ENCODE assay signal across 30 cellular contexts in genomic region chr4:105698607-105699006, GRCh38.
"Had no signal": no experiment of that assay in that cellular context is flagged by ENCODE, and none has a peak within 500 bp of the region (broad histone marks: within the 10 kb centered on the region; RNA-seq: fewer than 3 reads in every experiment).

No MANE protein-coding gene starts in this region.

- H3K4me3 ChIP-seq: adrenal gland, ascending aorta had no signal

- H3K27me3 ChIP-seq: adrenal gland, ascending aorta, brain microvascular endothelial cell had no signal

- H3K9me3 ChIP-seq: adrenal gland, ascending aorta had no signal

- H3K27me3 Mint-ChIP-seq: activated CD4-positive, alpha-beta memory T cell treated with anti-CD3 and anti-CD28 coated beads for 36 hours; activated CD4-positive, alpha-beta T cell treated with anti-CD3 and anti-CD28 coated beads for 36 hours; activated CD4-positive, alpha-beta T cell treated with anti-CD3 and anti-CD28 coated beads, Interleukin-2, amount 10 ng/mL, durations not matched to agents 24 days and 14 days; activated CD8-positive, alpha-beta memory T cell treated with anti-CD3 and anti-CD28 coated beads, Interleukin-2, amount 10 ng/mL, durations not matched to agents 7 days and 5 days; activated naive CD4-positive, alpha-beta T cell treated with anti-CD3 and anti-CD28 coated beads, Interleukin-2, amount 10 ng/mL, durations not matched to agents 7 days and 5 days; central memory CD8-positive, alpha-beta T cell had no signal

- FAIRE-seq: bronchial epithelial cell, endometrium, frontal cortex had no signal

- H3K27ac Mint-ChIP-seq: activated CD4-positive, alpha-beta memory T cell treated with anti-CD3 and anti-CD28 coated beads for 36 hours; activated CD4-positive, alpha-beta T cell treated with anti-CD3 and anti-CD28 coated beads for 36 hours; activated CD4-positive, alpha-beta T cell treated with anti-CD3 and anti-CD28 coated beads, Interleukin-2, amount 10 ng/mL, durations not matched to agents 24 days and 14 days; activated CD8-positive, alpha-beta memory T cell treated with anti-CD3 and anti-CD28 coated beads, Interleukin-2, amount 10 ng/mL, durations not matched to agents 7 days and 5 days; activated CD8-positive, alpha-beta T cell treated with anti-CD3 and anti-CD28 coated beads, Interleukin-2, amount 10 ng/mL, durations not matched to agents 7 days and 5 days; activated naive CD4-positive, alpha-beta T cell treated with anti-CD3 and anti-CD28 coated beads, Interleukin-2, amount 10 ng/mL, durations not matched to agents 7 days and 5 days; activated naive CD4-positive, alpha-beta T cell treated with anti-CD3 and anti-CD28 coated beads, Interleukin-2, amount 50 U/mL, for 72 hours; activated T-helper 1 cell treated with anti-CD3 and anti-CD28 coated beads, Interleukin-12 subunit alpha, Interleukin-12 subunit beta, Interleukin-2, Interleukin-4 antibody, amounts not matched to agents 30 ng/mL and 10 ng/mL and 1 ng/mL, durations not matched to agents 14 hours and 24 hours and 36 hours; activated T-helper 2 cell treated with anti-CD3 and anti-CD28 coated beads, Interferon-gamma antibody, Interleukin-2, Interleukin-4, amounts not matched to agents 10 μg/mL and 5 μg/mL and 100 μg/mL, durations not matched to agents 14 hours and 24 hours and 36 hours had no signal

- H3K4me1 ChIP-seq: adrenal gland, ascending aorta had no signal

- H3K4me3 Mint-ChIP-seq: activated CD4-positive, alpha-beta memory T cell treated with anti-CD3 and anti-CD28 coated beads for 36 hours; activated CD4-positive, alpha-beta T cell treated with anti-CD3 and anti-CD28 coated beads for 36 hours; activated CD4-positive, alpha-beta T cell treated with anti-CD3 and anti-CD28 coated beads, Interleukin-2, amount 10 ng/mL, durations not matched to agents 24 days and 14 days; activated CD8-positive, alpha-beta memory T cell treated with anti-CD3 and anti-CD28 coated beads, Interleukin-2, amount 10 ng/mL, durations not matched to agents 7 days and 5 days; activated CD8-positive, alpha-beta T cell treated with anti-CD3 and anti-CD28 coated beads, Interleukin-2, amount 10 ng/mL, durations not matched to agents 7 days and 5 days; activated naive CD4-positive, alpha-beta T cell treated with anti-CD3 and anti-CD28 coated beads, Interleukin-2, amount 10 ng/mL, durations not matched to agents 7 days and 5 days; activated T-helper 1 cell treated with anti-CD3 and anti-CD28 coated beads, Interleukin-12 subunit alpha, Interleukin-12 subunit beta, Interleukin-2, Interleukin-4 antibody, amounts not matched to agents 30 ng/mL and 10 ng/mL and 1 ng/mL, durations not matched to agents 14 hours and 24 hours and 36 hours; central memory CD8-positive, alpha-beta T cell had no signal

- ATAC-seq: activated CD4-positive, alpha-beta T cell treated with anti-CD3 and anti-CD28 coated beads for 36 hours; activated CD8-positive, alpha-beta memory T cell treated with anti-CD3 and anti-CD28 coated beads, Interleukin-2, amount 10 ng/mL, durations not matched to agents 7 days and 5 days; activated CD8-positive, alpha-beta T cell treated with anti-CD3 and anti-CD28 coated beads, Interleukin-2, amount 10 ng/mL, durations not matched to agents 7 days and 5 days; activated naive CD4-positive, alpha-beta T cell treated with anti-CD3 and anti-CD28 coated beads, Interleukin-2, amount 50 U/mL, for 72 hours; esophagus mucosa had no signal

- H3K9me3 Mint-ChIP-seq: activated CD4-positive, alpha-beta memory T cell treated with anti-CD3 and anti-CD28 coated beads for 36 hours; activated CD4-positive, alpha-beta T cell treated with anti-CD3 and anti-CD28 coated beads, Interleukin-2, amount 10 ng/mL, durations not matched to agents 24 days and 14 days; activated naive CD4-positive, alpha-beta T cell treated with anti-CD3 and anti-CD28 coated beads, Interleukin-2, amount 10 ng/mL, durations not matched to agents 7 days and 5 days; activated naive CD4-positive, alpha-beta T cell treated with anti-CD3 and anti-CD28 coated beads, Interleukin-2, amount 50 U/mL, for 72 hours; activated T-helper 1 cell treated with anti-CD3 and anti-CD28 coated beads, Interleukin-12 subunit alpha, Interleukin-12 subunit beta, Interleukin-2, Interleukin-4 antibody, amounts not matched to agents 30 ng/mL and 10 ng/mL and 1 ng/mL, durations not matched to agents 14 hours and 24 hours and 36 hours; activated T-helper 2 cell treated with anti-CD3 and anti-CD28 coated beads, Interferon-gamma antibody, Interleukin-2, Interleukin-4, amounts not matched to agents 10 μg/mL and 5 μg/mL and 100 μg/mL, durations not matched to agents 14 hours and 24 hours and 36 hours; central memory CD8-positive, alpha-beta T cell had no signal

- DNase-seq: activated CD4-positive, alpha-beta memory T cell treated with anti-CD3 and anti-CD28 coated beads for 36 hours; activated CD4-positive, alpha-beta T cell treated with anti-CD3 and anti-CD28 coated beads for 36 hours; activated CD4-positive, alpha-beta T cell treated with anti-CD3 and anti-CD28 coated beads, Interleukin-2, amount 10 ng/mL, durations not matched to agents 24 days and 14 days; activated CD4-positive, CD25-positive, alpha-beta regulatory T cell; activated CD4-positive, CD25-positive, alpha-beta regulatory T cell treated with anti-CD3 and anti-CD28 coated beads, Interleukin-2, amount 50 U/mL, for 72 hours; activated CD8-positive, alpha-beta memory T cell treated with anti-CD3 and anti-CD28 coated beads, Interleukin-2, amount 10 ng/mL, durations not matched to agents 7 days and 5 days; activated CD8-positive, alpha-beta memory T cell treated with anti-CD3 and anti-CD28 coated beads, Interleukin-2, amount 50 U/mL, for 4 hours; activated CD8-positive, alpha-beta T cell treated with anti-CD3 and anti-CD28 coated beads, Interleukin-2, amount 10 ng/mL, durations not matched to agents 7 days and 5 days; activated effector memory CD4-positive, alpha-beta T cell treated with anti-CD3 and anti-CD28 coated beads, Interleukin-2, amount 50 U/mL, for 16 hours; activated naive CD4-positive, alpha-beta T cell; activated naive CD4-positive, alpha-beta T cell treated with anti-CD3 and anti-CD28 coated beads, Interleukin-2, amount 10 ng/mL, durations not matched to agents 7 days and 5 days; activated T-cell treated with anti-CD3 and anti-CD28 coated beads, Interleukin-2, amount 50 U/mL, for 1 hour; activated T-cell treated with anti-CD3 and anti-CD28 coated beads, Interleukin-2, amount 50 U/mL, for 48 hours; adrenal gland; brain microvascular endothelial cell; cortex of kidney; dermis blood vessel endothelial cell; effector CD4-positive, alpha-beta T cell; foreskin fibroblast; head of caudate nucleus; T-helper 2 cell had no signal

- H3K27ac ChIP-seq: adrenal gland, ascending aorta, brain microvascular endothelial cell had no signal
